8 cellular contexts compared by ENCODE assay signal in genomic region chrX:53081925-53082772, GRCh38. TPM values are rescaled to one million over a fixed set of nuclear protein-coding genes. Genes with fewer than 3 reads are reported as not detected.
DNase-seq lines count a peak whose midpoint lies in the region; ATAC-seq, FAIRE-seq and TF ChIP-seq lines count a peak whose summit lies in the region.

TSPYL2 (plus strand) TSS chrX:53082367; CDS start chrX:53082499, 132 bp downstream.

- peak within 1 kb of the TSS; percentile 83; the same call in 1 of the 2 replicates for H3K27ac ChIP-seq in H1 (ENCODE audit: low read depth, low read length)
- peak within 1 kb of the TSS; percentile 66 for H3K27ac ChIP-seq in mesendoderm (ENCODE audit: low read depth, low read length)

- no peak within 1 kb of the TSS for H2BK20ac ChIP-seq in H1 (ENCODE audit: low read length)

- H4K91ac ChIP-seq in H1 (replicated peaks; ENCODE audit: insufficient read length, low read length): no peak within 1 kb of the TSS

- H3K79me2 ChIP-seq in H1 (ENCODE audit: control insufficient read depth in 1 of 2, insufficient read depth in 2 of 2, low read length in 2 of 2) (peaks cover 0 to 11% of the 10 kb centered on the region in 2 experiments; a peak in 2 of 4 replicates), mesendoderm (ENCODE audit: control insufficient read depth, insufficient read depth, low read length) (no peaks in the 10 kb centered on the region)

- no peak for TF ChIP-seq EP300 in H1 (IDR thresholded peaks at IDR 0.05; ENCODE audit: borderline replicate concordance in 1 of 2, low read depth in 2 of 2, low read length in 2 of 2)

- no peak within 1 kb of the TSS for H2BK12ac ChIP-seq in H1 (ENCODE audit: low read depth, low read length)

- peaks cover 18% of the 10 kb centered on the region for H3K36me3 Mint-ChIP-seq in activated CD8-positive, alpha-beta memory T cell treated with anti-CD3 and anti-CD28 coated beads, Interleukin-2, amount 10 ng/mL, durations not matched to agents 7 days and 5 days

- H2BK5ac ChIP-seq in H1 (ENCODE audit: low read depth, low read length): no peak within 1 kb of the TSS
- no peak within 1 kb of the TSS for H2BK5ac ChIP-seq in mesendoderm (ENCODE audit: low read length)

- no peak for TF ChIP-seq CTCF in H1 (IDR thresholded peaks at IDR 0.05; ENCODE audit: control extremely low read depth in 1 of 3, insufficient read depth in 1 of 3, low read depth in 1 of 3, low read length in 3 of 3)

- H3K4me3 ChIP-seq in NT2/D1 (ENCODE audit: insufficient read length, low read depth): peak within 1 kb of the TSS; percentile 74
- H3K4me3 ChIP-seq in H1 (ENCODE audit: extremely low read depth in 1 of 4, insufficient read depth in 2 of 4, low read depth in 3 of 4, low read length in 4 of 4): peak within 1 kb of the TSS; percentile 66 to 87 (median 68)
- peak within 1 kb of the TSS; percentile 68 for H3K4me3 ChIP-seq in mesendoderm (ENCODE audit: low read length)

- TF ChIP-seq POLR2A in H1 (IDR thresholded peaks at IDR 0.05; ENCODE audit: control extremely low read depth in 1 of 2, low read depth in 2 of 2, low read length in 2 of 2): peak; percentile 98

- H3K14ac ChIP-seq in H1 (ENCODE audit: insufficient read length): no peak within 1 kb of the TSS

- peaks cover 41% of the 10 kb centered on the region for H3K4me1 Mint-ChIP-seq in activated CD8-positive, alpha-beta memory T cell treated with anti-CD3 and anti-CD28 coated beads, Interleukin-2, amount 10 ng/mL, durations not matched to agents 7 days and 5 days

- H4K5ac ChIP-seq in H1 (ENCODE audit: insufficient read length, low read depth, low read length) (no peak within 1 kb of the TSS), mesendoderm (ENCODE audit: low read length) (no peak within 1 kb of the TSS)

- TF ChIP-seq RAD21 in H1 (IDR thresholded peaks at IDR 0.05 in 1 of 2, conservative IDR thresholded peaks at IDR 0.05 in 1 of 2; ENCODE audit: low read depth in 2 of 2, low read length in 2 of 2): no peak

- no peak within 1 kb of the TSS for H2BK120ac ChIP-seq in H1 (replicated peaks; ENCODE audit: low read depth, low read length)
- H2BK120ac ChIP-seq in mesendoderm (ENCODE audit: low read depth, low read length): no peak within 1 kb of the TSS

- CTCF ChIA-PET in activated CD8-positive, alpha-beta memory T cell treated with anti-CD3 and anti-CD28 coated beads, Interleukin-2, amount 10 ng/mL, durations not matched to agents 7 days and 5 days (lab: Charles Lee): interaction anchor here (1.7 kb wide), 1 partner anchor 10 kb away, joined by 9 read pairs; no protein-coding TSS in a partner anchor
- CTCF ChIA-PET in H1 (lab: Charles Lee; ENCODE audit: partially characterized antibody): interaction anchor here (0.6 to 1.4 kb wide), 2 partner anchors 9 to 162 kb away, joined by 3 to 4 read pairs; no protein-coding TSS in a partner anchor

- DNase-seq in COR-L47 (lab: John Stamatoyannopoulos, UW) (peak; percentile 90), HUDEP-2 (lab: John Stamatoyannopoulos, UW; ENCODE audit: unreplicated experiment in 76 of 76) (peak in 75 of 76 experiments; percentile 2 to 90 (median 82)), NT2/D1 (ENCODE audit: low read depth, low spot score) (peak; percentile 93), H1 (ENCODE audit: low read depth in 1 of 2, low spot score in 2 of 2) (peak; percentile 89 to 90), mesendoderm (peak; percentile 98)
- DNase-seq in activated CD8-positive, alpha-beta memory T cell treated with anti-CD3 and anti-CD28 coated beads, Interleukin-2, amount 10 ng/mL, durations not matched to agents 7 days and 5 days: peak; percentile 95
- peak; percentile 81 for DNase-seq in stimulated activated CD8-positive, alpha-beta memory T cell treated with anti-CD3 and anti-CD28 coated beads, Interleukin-15, amount 100 ng/mL, for 1 hour (ENCODE audit: low read depth)

- H2AK5ac ChIP-seq in H1 (ENCODE audit: low read depth, low read length): no peak within 1 kb of the TSS
- no peak within 1 kb of the TSS for H2AK5ac ChIP-seq in mesendoderm (ENCODE audit: low read length)

- H3K23ac ChIP-seq in H1 (ENCODE audit: insufficient read length) (no peak within 1 kb of the TSS), mesendoderm (ENCODE audit: low read length) (no peak within 1 kb of the TSS)

- FAIRE-seq in H1 (lab: Jason Lieb, UNC): peak; percentile 97

- H3K23me2 ChIP-seq in H1 (ENCODE audit: low read depth, low read length): peaks cover 2% of the 10 kb centered on the region; the same call in 1 of the 2 replicates

- H3K18ac ChIP-seq in H1 (ENCODE audit: extremely low read depth, low read length): no peak within 1 kb of the TSS; the same call in 1 of the 2 replicates
- peak within 1 kb of the TSS; percentile 23 for H3K18ac ChIP-seq in mesendoderm (ENCODE audit: low read length)

- H3K27ac Mint-ChIP-seq in activated CD8-positive, alpha-beta memory T cell treated with anti-CD3 and anti-CD28 coated beads, Interleukin-2, amount 10 ng/mL, durations not matched to agents 7 days and 5 days: peak within 1 kb of the TSS; percentile 96

- no peaks in the 10 kb centered on the region for H3K4me1 ChIP-seq in NT2/D1 (ENCODE audit: insufficient read depth, insufficient read length)
- H3K4me1 ChIP-seq in H1 (replicated peaks in 1 of 4; ENCODE audit: control insufficient read depth in 3 of 4, insufficient read depth in 4 of 4, low read length in 3 of 4): no peaks in the 10 kb centered on the region; a peak in 2 of 7 replicates
- H3K4me1 ChIP-seq in mesendoderm (ENCODE audit: control insufficient read depth, low read depth, low read length): no peaks in the 10 kb centered on the region

- ATAC-seq in GM21381 (IDR thresholded peaks at IDR 0.05; ENCODE audit: unreplicated experiment): peak; percentile 93
- ATAC-seq in activated CD8-positive, alpha-beta memory T cell treated with anti-CD3 and anti-CD28 coated beads, Interleukin-2, amount 10 ng/mL, durations not matched to agents 7 days and 5 days: peak; percentile 87

- H3K4me3 Mint-ChIP-seq in activated CD8-positive, alpha-beta memory T cell treated with anti-CD3 and anti-CD28 coated beads, Interleukin-2, amount 10 ng/mL, durations not matched to agents 7 days and 5 days: peak within 1 kb of the TSS; percentile 87

- no peaks in the 10 kb centered on the region for H3K27me3 Mint-ChIP-seq in activated CD8-positive, alpha-beta memory T cell treated with anti-CD3 and anti-CD28 coated beads, Interleukin-2, amount 10 ng/mL, durations not matched to agents 7 days and 5 days

- H4K8ac ChIP-seq in H1 (ENCODE audit: extremely low read depth, insufficient read depth, low read length) (peak within 1 kb of the TSS; percentile 93), mesendoderm (ENCODE audit: low read depth, low read length) (no peak within 1 kb of the TSS)

- peak within 1 kb of the TSS; percentile 87 for H3K9ac ChIP-seq in NT2/D1 (ENCODE audit: insufficient read length, low read depth)
- H3K9ac ChIP-seq in H1 (replicated peaks in 1 of 4; ENCODE audit: extremely low read depth in 1 of 4, low read depth in 3 of 4, low read length in 3 of 4): peak within 1 kb of the TSS; percentile 46 to 80 (median 63)
- peak within 1 kb of the TSS; percentile 74 for H3K9ac ChIP-seq in mesendoderm (ENCODE audit: low read length)

- H3K79me1 ChIP-seq in H1 (ENCODE audit: low read depth, low read length): no peaks in the 10 kb centered on the region; the same call in 1 of the 2 replicates
- peaks cover 2% of the 10 kb centered on the region for H3K79me1 ChIP-seq in mesendoderm (ENCODE audit: low read length)

- 1% methylated on average over 23 of the region's 86 CpGs; no CpG with 5 or more reads in 1 of the 2 experiments for WGBS in H1 (ENCODE audit: extremely low coverage in 1 of 2, insufficient coverage in 1 of 2, insufficient read length in 1 of 2, insufficient replicate concordance in 2 of 2, low coverage in 1 of 2, low lambda C conversion rate in 2 of 2, missing lambda C conversion rate in 1 of 2), 2 experiments
- WGBS in mesendoderm (ENCODE audit: extremely low coverage, insufficient coverage, low lambda C conversion rate): no CpG with 5 or more reads among the region's 86 CpGs

- no peak within 1 kb of the TSS for H2AFZ ChIP-seq in H1 (ENCODE audit: low read length)

- POLR2A ChIA-PET in H1 (lab: Charles Lee; ENCODE audit: partially characterized antibody): interaction anchor here (0.6 to 1.7 kb wide), 11 partner anchors 10 to 1686 kb away, joined by 3 to 12 read pairs (median 3); partner anchors contain the start of genes GPR173 and KANTR

- H3K27me3 ChIP-seq in NT2/D1 (ENCODE audit: insufficient read depth, insufficient read length) (no peaks in the 10 kb centered on the region), H1 (replicated peaks in 1 of 4; ENCODE audit: control insufficient read depth in 3 of 4, extremely low read depth in 1 of 4, insufficient read depth in 3 of 4, low read length in 3 of 4) (no peaks in the 10 kb centered on the region), mesendoderm (ENCODE audit: insufficient read depth, low read length, poor library complexity) (no peaks in the 10 kb centered on the region)

- H2BK15ac ChIP-seq in H1 (ENCODE audit: low read length): no peak within 1 kb of the TSS
- no peak within 1 kb of the TSS for H2BK15ac ChIP-seq in mesendoderm (replicated peaks; ENCODE audit: low read depth)

- H3K9me3 ChIP-seq in NT2/D1 (ENCODE audit: insufficient read depth, low read length): no peaks in the 10 kb centered on the region
- no peaks in the 10 kb centered on the region for H3K9me3 ChIP-seq in H1 (ENCODE audit: insufficient read depth in 2 of 2, low read depth in 1 of 2, low read length in 1 of 2)

- H4K20me1 ChIP-seq in H1 (replicated peaks in 1 of 2; ENCODE audit: control insufficient read depth in 1 of 2, insufficient read depth in 2 of 2, low read length in 2 of 2): peaks cover 0 to 9% of the 10 kb centered on the region in 2 experiments

- H3K56ac ChIP-seq in H1 (replicated peaks; ENCODE audit: insufficient read length, low read depth, low read length) (no peak within 1 kb of the TSS), mesendoderm (ENCODE audit: low read length) (peak within 1 kb of the TSS; percentile 87)

- no peak within 1 kb of the TSS for H3K4ac ChIP-seq in H1 (replicated peaks; ENCODE audit: insufficient read length, low read depth, low read length)
- no peak within 1 kb of the TSS for H3K4ac ChIP-seq in mesendoderm (ENCODE audit: low read depth, low read length)

- H3K36me3 ChIP-seq in NT2/D1 (ENCODE audit: insufficient read depth, insufficient read length, low read length) (peaks cover 42% of the 10 kb centered on the region), H1 (ENCODE audit: control insufficient read depth in 2 of 4, insufficient read depth in 4 of 4, low read length in 3 of 4) (peaks cover 6 to 26% (median 17%) of the 10 kb centered on the region in 4 experiments; a peak in 6 of 8 replicates), mesendoderm (ENCODE audit: control insufficient read depth, insufficient read depth, low read length) (peaks cover 3% of the 10 kb centered on the region)

- no peaks in the 10 kb centered on the region for H3K9me3 Mint-ChIP-seq in activated CD8-positive, alpha-beta memory T cell treated with anti-CD3 and anti-CD28 coated beads, Interleukin-2, amount 10 ng/mL, durations not matched to agents 7 days and 5 days (ENCODE audit: low read depth)

- peak within 1 kb of the TSS; percentile 84 to 95 for H3K4me2 ChIP-seq in H1 (ENCODE audit: insufficient read depth in 1 of 2, low read depth in 2 of 2, low read length in 2 of 2)
- peak within 1 kb of the TSS; percentile 79 for H3K4me2 ChIP-seq in mesendoderm (ENCODE audit: low read length)

RNA-seq across cellular contexts. Expression of gene TSPYL2, which starts in this region (rescaled TPM):
- total RNA-seq in activated CD8-positive, alpha-beta memory T cell treated with anti-CD3 and anti-CD28 coated beads, Interleukin-2, amount 10 ng/mL, durations not matched to agents 7 days and 5 days: 10 to 100 TPM; 19.3 to 29.5 TPM
- 13.7 and 14.0 TPM in 2 replicates for total RNA-seq in H1 (2021; fragmentation: NEBNext Ultra II Directional; extraction: Animal tissue kit (Norgen Biotek cat#: 25700))
- 13.4 and 13.7 TPM in 2 replicates for polyA plus RNA-seq in H1 (2011; rRNA removed)
- polyA plus RNA-seq in H1 (2011; cell fraction: cytosol; rRNA removed): 17.8 TPM
- 30.1 TPM for polyA plus RNA-seq in H1 (2011; cell fraction: nucleus; rRNA removed)
- polyA plus RNA-seq in H1 (2012, experiment 1 of 2): 21.1 to 25.6 TPM (median 24.1 TPM) in 4 replicates
- 5.4 TPM for polyA plus RNA-seq in H1 (2012, experiment 2 of 2)
- polyA plus RNA-seq in H1 (2013, experiment 1 of 2): 16.7 TPM
- polyA plus RNA-seq in H1 (2013, experiment 2 of 2): 15.2 TPM
- polyA minus RNA-seq in H1 (2011; rRNA and poly(A)+ RNA removed): 7.3 and 9.6 TPM in 2 replicates
- polyA minus RNA-seq in H1 (2011; cell fraction: cytosol; rRNA and poly(A)+ RNA removed): 9.6 TPM
- polyA minus RNA-seq in H1 (2011; cell fraction: nucleus; rRNA and poly(A)+ RNA removed): 10.6 TPM
- 10.0 TPM for polyA plus RNA-seq in mesendoderm (2013, experiment 1 of 2)
- polyA plus RNA-seq in mesendoderm (2013, experiment 2 of 2): 10.8 TPM

Comparison
In these comparisons a context has a peak if more than half of its experiments do, and no peak if none do; other contexts are left out.
1. Peak in every context shown above with its lines: DNase-seq, ATAC-seq, H3K4me3 ChIP-seq and H3K27ac ChIP-seq.